23 cellular contexts compared by ENCODE assay signal in the genomic region with DNA sequence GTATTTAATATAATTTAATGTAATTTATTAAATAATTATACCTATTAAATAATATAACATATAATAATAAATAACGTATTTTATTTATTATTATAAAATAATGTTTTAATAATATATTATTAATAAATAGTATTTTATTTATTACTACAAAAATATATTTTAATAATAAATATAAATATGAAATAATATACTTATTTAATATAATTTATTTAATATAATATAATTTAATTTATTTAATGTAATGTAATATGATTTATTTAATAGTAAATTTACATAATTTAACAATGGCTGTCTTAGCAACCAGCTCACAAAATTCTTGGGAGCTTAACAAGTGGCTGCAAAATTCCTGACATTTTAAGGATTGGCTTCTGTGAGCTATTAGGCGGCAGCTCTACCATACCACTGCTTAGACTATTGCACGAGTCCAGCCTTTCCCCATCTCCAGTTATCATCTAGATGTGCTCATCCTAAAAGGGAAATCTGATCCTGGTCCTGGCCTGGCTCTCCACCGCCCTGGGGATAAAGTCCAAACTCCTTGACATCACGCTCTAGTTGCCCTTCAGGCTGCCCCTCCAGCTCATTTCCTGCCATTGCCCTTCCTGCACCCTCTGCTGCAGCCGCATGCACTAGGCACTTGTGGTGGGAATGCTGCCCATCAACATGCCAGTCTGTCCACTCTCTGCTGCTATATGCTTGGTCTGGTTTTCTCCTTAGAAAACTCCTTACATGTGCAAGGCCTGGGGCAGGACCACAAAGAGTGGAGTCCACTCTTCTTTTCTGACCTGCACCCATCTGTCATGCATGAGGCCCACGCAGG. TPM values are rescaled to one million over a fixed set of nuclear protein-coding genes. Genes with fewer than 3 reads are reported as not detected.
DNase-seq lines count a peak whose midpoint lies in the region; ATAC-seq and TF ChIP-seq lines count a peak whose summit lies in the region.
"Had no signal": no experiment of that assay in that cellular context is flagged by ENCODE, and none has a peak within 500 bp of the region (broad histone marks: within the 10 kb centered on the region; RNA-seq: fewer than 3 reads in every experiment).

No MANE protein-coding gene starts in this region.

- no peaks in the 10 kb centered on the region for H3F3A ChIP-seq in GM23338 (replicated peaks; ENCODE audit: low read depth)

- DNase-seq in COLO668 (lab: John Stamatoyannopoulos, UW; ENCODE audit: unreplicated experiment) (peak; percentile 76), GM23338 (ENCODE audit: low spot score) (peak; percentile 12), SW480 (ENCODE audit: low spot score) (peak; percentile 58), right lobe of liver (peak in 1 of 3 donors; percentile 34), hepatic stellate cell (ENCODE audit: low spot score) (no peak), HK-2 (ENCODE audit: unreplicated experiment) (no peak)
- DNase-seq in effector memory CD8-positive, alpha-beta T cell = no peak
- DNase-seq: activated CD4-positive, alpha-beta T cell treated with anti-CD3 and anti-CD28 coated beads, Interleukin-2, amount 50 U/mL, for 1 hour; activated T-cell treated with anti-CD3 and anti-CD28 coated beads, Interleukin-2, amount 50 U/mL, for 1 hour; DMS153; left ventricle myocardium inferior; NCI-H1048; NCI-H2107; NK-92 treated with Interleukin-12 subunit alpha and Interleukin-12 subunit beta, amount 100 ng/mL, for 24 hours; Right ventricle myocardium superior; stimulated activated naive CD4-positive, alpha-beta T cell treated with Interleukin-2 at 50 U/mL for 16 hours; T-helper 9 cell had no signal

- no peak overlapping the region for H3K4me2 ChIP-seq in GM23338
- H3K4me2 ChIP-seq: hepatocyte, smooth muscle cell had no signal

- no peaks in the 10 kb centered on the region for H3K79me2 ChIP-seq in GM23338 (replicated peaks; ENCODE audit: insufficient read depth)
- H3K79me2 ChIP-seq: hepatocyte had no signal

- TF ChIP-seq CTCF in GM23338 (conservative IDR thresholded peaks at IDR 0.05; ENCODE audit: low read depth in 2 of 2) (no peak), right lobe of liver (IDR thresholded peaks at IDR 0.05) (no peak)

- ATAC-seq in GM23338 (no peak), right lobe of liver (peak; percentile 65 to 87 (median 74)), GM18868 (IDR thresholded peaks at IDR 0.05; ENCODE audit: unreplicated experiment) (no peak)
- no peak for ATAC-seq in effector memory CD8-positive, alpha-beta T cell (replicated peaks)

- H3K4me3 ChIP-seq in GM23338 = no peak overlapping the region
- no peak overlapping the region for H3K4me3 ChIP-seq in right lobe of liver
- H3K4me3 ChIP-seq: hepatocyte, left ventricle myocardium inferior, smooth muscle cell had no signal

- H3K4me1 Mint-ChIP-seq in GM23338 = peaks cover 32% of the 10 kb centered on the region
- H3K4me1 Mint-ChIP-seq in effector memory CD8-positive, alpha-beta T cell (ENCODE audit: low read depth in 2 of 2) = no peaks in the 10 kb centered on the region

- H3K27me3 Mint-ChIP-seq in GM23338 (ENCODE audit: insufficient read depth, low read depth, poor library complexity) = peaks cover 5% of the 10 kb centered on the region
- no peaks in the 10 kb centered on the region for H3K27me3 Mint-ChIP-seq in effector memory CD8-positive, alpha-beta T cell

- no peak for TF ChIP-seq POLR2A in right lobe of liver (IDR thresholded peaks at IDR 0.05)

- H3K27ac ChIP-seq in GM23338 (ENCODE audit: low read depth) = no peak overlapping the region
- no peak overlapping the region for H3K27ac ChIP-seq in right lobe of liver
- H3K27ac ChIP-seq: hepatocyte, left ventricle myocardium inferior had no signal

- no peak overlapping the region for H3K4me3 Mint-ChIP-seq in GM23338
- H3K4me3 Mint-ChIP-seq in effector memory CD8-positive, alpha-beta T cell = no peak overlapping the region

- no peaks in the 10 kb centered on the region for H3K27me3 ChIP-seq in GM23338 (ENCODE audit: insufficient read depth)
- H3K27me3 ChIP-seq in right lobe of liver = no peaks in the 10 kb centered on the region
- H3K27me3 ChIP-seq: hepatocyte had no signal

- H3K9me2 ChIP-seq in GM23338 (ENCODE audit: insufficient read depth) = no peaks in the 10 kb centered on the region

- H3K27ac Mint-ChIP-seq in GM23338 = no peak overlapping the region; the same call in 1 of the 2 replicates
- H3K27ac Mint-ChIP-seq in effector memory CD8-positive, alpha-beta T cell = no peak overlapping the region
- H3K27ac Mint-ChIP-seq: activated naive CD4-positive, alpha-beta T cell treated with anti-CD3 and anti-CD28 coated beads, Interleukin-2, amount 50 U/mL, for 72 hours had no signal

- H3K36me3 Mint-ChIP-seq in GM23338 (ENCODE audit: low read depth) = no peaks in the 10 kb centered on the region
- no peaks in the 10 kb centered on the region for H3K36me3 Mint-ChIP-seq in effector memory CD8-positive, alpha-beta T cell (ENCODE audit: insufficient read depth)
- H3K36me3 Mint-ChIP-seq: activated naive CD4-positive, alpha-beta T cell treated with anti-CD3 and anti-CD28 coated beads, Interleukin-2, amount 50 U/mL, for 72 hours had no signal

- H3K9me3 ChIP-seq in right lobe of liver = no peaks in the 10 kb centered on the region
- H3K9me3 ChIP-seq: left ventricle myocardium inferior had no signal

- intact Hi-C loops in right lobe of liver (cut with DNase I) = no loop called here

- H3K36me3 ChIP-seq in GM23338 (ENCODE audit: insufficient read depth) (no peaks in the 10 kb centered on the region), right lobe of liver (no peaks in the 10 kb centered on the region)
- H3K36me3 ChIP-seq: left ventricle myocardium inferior had no signal

- H4K20me1 ChIP-seq in GM23338 (replicated peaks; ENCODE audit: insufficient read depth) = no peaks in the 10 kb centered on the region

- peaks cover 21% of the 10 kb centered on the region for H3K4me1 ChIP-seq in GM23338 (ENCODE audit: insufficient read depth)
- no peaks in the 10 kb centered on the region for H3K4me1 ChIP-seq in right lobe of liver
- H3K4me1 ChIP-seq: left ventricle myocardium inferior had no signal

- WGBS in right lobe of liver (ENCODE audit: insufficient coverage, low coverage, low lambda C conversion rate, missing lambda C conversion rate) = 64% methylated on average over 7 of the region's 7 CpGs

- H3K9me3 Mint-ChIP-seq in GM23338 = no peaks in the 10 kb centered on the region
- H3K9me3 Mint-ChIP-seq in effector memory CD8-positive, alpha-beta T cell = no peaks in the 10 kb centered on the region
- H3K9me3 Mint-ChIP-seq: activated naive CD4-positive, alpha-beta T cell treated with anti-CD3 and anti-CD28 coated beads, Interleukin-2, amount 50 U/mL, for 72 hours had no signal

- no peak overlapping the region for H2AFZ ChIP-seq in GM23338
- H2AFZ ChIP-seq: hepatocyte had no signal

TF ChIP-seq in GM23338, 12 proteins besides CTCF, POLR2A, EP300 and RAD21 (continues in another document):
- no peak for TF ChIP-seq POLR2AphosphoS5 (IDR thresholded peaks at IDR 0.05; ENCODE audit: low read depth)
- no peak for TF ChIP-seq STAT1 (IDR thresholded peaks at IDR 0.05; ENCODE audit: unreplicated experiment)
- no peak for TF ChIP-seq EZH2 (IDR thresholded peaks at IDR 0.05; ENCODE audit: low read depth, unreplicated experiment)

RNA-seq across cellular contexts. Expression of gene MMP20, which starts 9.8 kb away (rescaled TPM):
- total RNA-seq in GM23338 (2014; rRNA removed; shearing (Covaris generic)) = not detected in 2 replicates
- polyA plus RNA-seq in GM23338 (2016; fragmentation: Nextera tagmentation; extraction: Ambion mirVana) = not detected in 2 replicates
- total RNA-seq in right lobe of liver = not detected
- total RNA-seq: activated naive CD4-positive, alpha-beta T cell treated with anti-CD3 and anti-CD28 coated beads, Interleukin-2, amount 50 U/mL, for 72 hours; bronchial epithelial cell; fibroblast of lung; hepatocyte; left ventricle myocardium inferior; Right ventricle myocardium superior had no signal
- polyA plus RNA-seq: fibroblast of lung, hepatocyte had no signal

Comparison
In these comparisons a context has a peak if more than half of its experiments do, and no peak if none do; other contexts are left out.
1. DNase-seq: peak in COLO668 (single experiment), GM23338 (single experiment) and SW480 (single experiment); none in effector memory CD8-positive, alpha-beta T cell (0 of 3), hepatic stellate cell (single experiment) and HK-2 (single experiment).
2. ATAC-seq: peak in right lobe of liver (4 of 4); none in GM23338 (single experiment), effector memory CD8-positive, alpha-beta T cell (single experiment) and GM18868 (single experiment).